30 cellular contexts compared by ENCODE assay signal in genomic region chr16:73399997-73400396, GRCh38.
"Had no signal": no experiment of that assay in that cellular context is flagged by ENCODE, and none has a peak within 500 bp of the region (broad histone marks: within the 10 kb centered on the region; RNA-seq: fewer than 3 reads in every experiment).

No MANE protein-coding gene starts in this region.

- H3K9me3 ChIP-seq: esophagus muscularis mucosa, gastrocnemius medialis, heart left ventricle had no signal

- H3K27me3 Mint-ChIP-seq: activated CD4-positive, alpha-beta memory T cell treated with anti-CD3 and anti-CD28 coated beads, Interleukin-2, amount 10 ng/mL, durations not matched to agents 7 days and 5 days; activated CD4-positive, alpha-beta T cell treated with anti-CD3 and anti-CD28 coated beads, Interleukin-2, amount 10 ng/mL, durations not matched to agents 7 days and 5 days; activated T-cell treated with anti-CD3 and anti-CD28 coated beads, Interleukin-2, amount 50 U/mL, for 24 hours; central memory CD8-positive, alpha-beta T cell; dendritic cell treated with granulocyte-macrophage colony-stimulating factor and Interleukin-4, amounts not matched to agents 40 ng/mL and 50 ng/mL, for 4 days had no signal

- H3K36me3 ChIP-seq: brain microvascular endothelial cell, esophagus muscularis mucosa, gastrocnemius medialis, heart left ventricle had no signal

- FAIRE-seq: astrocyte, bronchial epithelial cell had no signal

- H3K4me1 Mint-ChIP-seq: activated CD4-positive, alpha-beta memory T cell treated with anti-CD3 and anti-CD28 coated beads, Interleukin-2, amount 10 ng/mL, durations not matched to agents 7 days and 5 days; activated CD4-positive, alpha-beta T cell treated with anti-CD3 and anti-CD28 coated beads, Interleukin-2, amount 10 ng/mL, durations not matched to agents 7 days and 5 days; central memory CD8-positive, alpha-beta T cell had no signal

- H3K27ac Mint-ChIP-seq: activated CD4-positive, alpha-beta memory T cell treated with anti-CD3 and anti-CD28 coated beads, Interleukin-2, amount 10 ng/mL, durations not matched to agents 7 days and 5 days; activated CD4-positive, alpha-beta T cell treated with anti-CD3 and anti-CD28 coated beads, Interleukin-2, amount 10 ng/mL, durations not matched to agents 7 days and 5 days; activated naive CD8-positive, alpha-beta T cell; activated T-cell treated with anti-CD3 and anti-CD28 coated beads, Interleukin-2, amount 50 U/mL, for 24 hours; activated T-cell treated with anti-CD3 and anti-CD28 coated beads, Interleukin-2, amount 50 U/mL, for 72 hours; dendritic cell treated with granulocyte-macrophage colony-stimulating factor and Interleukin-4, amounts not matched to agents 40 ng/mL and 50 ng/mL, for 4 days had no signal

- H3K9me3 Mint-ChIP-seq: activated T-cell treated with anti-CD3 and anti-CD28 coated beads, Interleukin-2, amount 50 U/mL, for 24 hours; dendritic cell treated with granulocyte-macrophage colony-stimulating factor and Interleukin-4, amounts not matched to agents 40 ng/mL and 50 ng/mL, for 4 days had no signal

- H3K36me3 Mint-ChIP-seq: activated naive CD8-positive, alpha-beta T cell had no signal

- H3K4me3 ChIP-seq: coronary artery, dorsolateral prefrontal cortex, esophagus muscularis mucosa, gastrocnemius medialis, heart left ventricle had no signal

- H3K4me1 ChIP-seq: esophagus muscularis mucosa, foreskin keratinocyte, gastrocnemius medialis, heart left ventricle had no signal

- ATAC-seq: activated T-cell treated with anti-CD3 and anti-CD28 coated beads, Interleukin-2, amount 50 U/mL, for 72 hours; foreskin keratinocyte; gastrocnemius medialis; heart left ventricle had no signal

- DNase-seq: activated CD4-positive, alpha-beta memory T cell treated with anti-CD3 and anti-CD28 coated beads, Interleukin-2, amount 10 ng/mL, durations not matched to agents 7 days and 5 days; activated CD4-positive, alpha-beta T cell treated with anti-CD3 and anti-CD28 coated beads for 1 hour; activated CD4-positive, alpha-beta T cell treated with anti-CD3 and anti-CD28 coated beads for 4 hours; activated CD4-positive, alpha-beta T cell treated with anti-CD3 and anti-CD28 coated beads, Interleukin-2, amount 10 ng/mL, durations not matched to agents 7 days and 5 days; activated CD4-positive, alpha-beta T cell treated with anti-CD3 and anti-CD28 coated beads, Interleukin-2, amount 50 U/mL, for 4 hours; activated CD8-positive, alpha-beta memory T cell treated with anti-CD3 and anti-CD28 coated beads, Interleukin-2, amount 50 U/mL, for 48 hours; activated gamma-delta T cell; activated naive CD4-positive, alpha-beta T cell; activated naive CD4-positive, alpha-beta T cell treated with anti-CD3 and anti-CD28 coated beads, Interleukin-2, amount 50 U/mL, for 16 hours; activated T-cell treated with anti-CD3 and anti-CD28 coated beads for 4 hours; activated T-cell treated with anti-CD3 and anti-CD28 coated beads, Interleukin-2, amount 50 U/mL, for 24 hours; activated T-cell treated with anti-CD3 and anti-CD28 coated beads, Interleukin-2, amount 50 U/mL, for 72 hours; amniotic stem cell; anterior cingulate cortex; brain microvascular endothelial cell; dorsolateral prefrontal cortex; effector memory CD4-positive, alpha-beta T cell; erythroblast; foreskin keratinocyte; gastrocnemius medialis; glutamatergic neuron; heart left ventricle; T-helper 2 cell had no signal

- H3K27me3 ChIP-seq: brain microvascular endothelial cell, dorsolateral prefrontal cortex, esophagus muscularis mucosa, foreskin keratinocyte had no signal

- H3K27ac ChIP-seq: brain microvascular endothelial cell, coronary artery, dorsolateral prefrontal cortex, esophagus muscularis mucosa, foreskin keratinocyte, gastrocnemius medialis, heart left ventricle had no signal

- H3K4me3 Mint-ChIP-seq: activated CD4-positive, alpha-beta memory T cell treated with anti-CD3 and anti-CD28 coated beads, Interleukin-2, amount 10 ng/mL, durations not matched to agents 7 days and 5 days; activated CD4-positive, alpha-beta T cell treated with anti-CD3 and anti-CD28 coated beads, Interleukin-2, amount 10 ng/mL, durations not matched to agents 7 days and 5 days; activated naive CD8-positive, alpha-beta T cell; activated T-cell treated with anti-CD3 and anti-CD28 coated beads, Interleukin-2, amount 50 U/mL, for 24 hours; activated T-cell treated with anti-CD3 and anti-CD28 coated beads, Interleukin-2, amount 50 U/mL, for 72 hours; central memory CD8-positive, alpha-beta T cell; dendritic cell treated with granulocyte-macrophage colony-stimulating factor and Interleukin-4, amounts not matched to agents 40 ng/mL and 50 ng/mL, for 4 days had no signal
